ENCODE assay signal across 15 cellular contexts in the genomic region with DNA sequence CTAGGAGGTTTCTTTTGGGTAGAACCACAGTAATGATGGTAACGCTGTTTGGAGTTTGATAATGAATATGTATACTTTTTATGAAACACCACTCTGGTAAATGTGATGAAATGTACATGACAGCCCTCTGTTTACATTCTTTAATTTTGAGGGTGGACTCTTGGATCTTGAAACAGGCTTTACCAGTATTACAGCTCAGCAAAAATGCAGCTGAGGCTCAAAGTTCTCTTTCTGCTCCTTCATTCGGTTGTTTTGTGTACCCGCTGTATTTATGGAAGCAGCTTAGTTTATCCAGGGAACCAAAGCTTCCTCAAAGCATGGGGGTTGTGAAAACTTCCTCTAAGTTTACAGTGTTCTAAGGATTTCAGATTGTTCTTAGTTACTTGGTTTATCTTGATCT. TPM values are rescaled to one million over a fixed set of nuclear protein-coding genes. Genes with fewer than 3 reads are reported as not detected.
DNase-seq lines count a peak whose midpoint lies in the region; ATAC-seq, FAIRE-seq and TF ChIP-seq lines count a peak whose summit lies in the region.
"Had no signal": no experiment of that assay in that cellular context is flagged by ENCODE, and none has a peak within 500 bp of the region (broad histone marks: within the 10 kb centered on the region; RNA-seq: fewer than 3 reads in every experiment).

No MANE protein-coding gene starts in this region.

- WGBS in small intestine, 3 donors, result 16 to 34% (median 31%) methylated on average over 3 of the region's 3 CpGs

- DNase-seq in HL-60 (ENCODE audit: low read depth in 1 of 2, low spot score in 1 of 2) (no peak), adipocyte (ENCODE audit: low read depth) (peak; percentile 67), iris pigment epithelial cell (ENCODE audit: low read depth) (peak; percentile 63), small intestine (peak; percentile 80), iPS-NIHi7 (ENCODE audit: extremely low spot score) (no peak), GM19238 (ENCODE audit: insufficient read length, low spot score) (no peak)
- DNase-seq in activated T-cell treated with anti-CD3 and anti-CD28 coated beads, Interleukin-2, amount 50 U/mL, for 24 hours, result no peak
- DNase-seq: activated CD4-positive, alpha-beta T cell treated with anti-CD3 and anti-CD28 coated beads for 36 hours; activated gamma-delta T cell treated with Interleukin-2 at 50 U/mL for 16 hours; DMS79; glutamatergic neuron; NCI-H226; SHP77 treated with DMSO at 0.1 percent for 48 hours had no signal

- FAIRE-seq in small intestine (lab: Jason Lieb, UNC), result no peak

- peaks cover 43% of the 10 kb centered on the region for H3K4me1 Mint-ChIP-seq in activated T-cell treated with anti-CD3 and anti-CD28 coated beads, Interleukin-2, amount 50 U/mL, for 24 hours (ENCODE audit: low read depth)

- H3K27ac Mint-ChIP-seq in activated T-cell treated with anti-CD3 and anti-CD28 coated beads, Interleukin-2, amount 50 U/mL, for 24 hours, result no peak overlapping the region
- H3K27ac Mint-ChIP-seq: activated CD4-positive, alpha-beta T cell treated with anti-CD3 and anti-CD28 coated beads for 36 hours had no signal

- no peaks in the 10 kb centered on the region for H3K9me3 Mint-ChIP-seq in activated T-cell treated with anti-CD3 and anti-CD28 coated beads, Interleukin-2, amount 50 U/mL, for 24 hours

- H3K4me3 Mint-ChIP-seq in activated T-cell treated with anti-CD3 and anti-CD28 coated beads, Interleukin-2, amount 50 U/mL, for 24 hours, result no peak overlapping the region
- H3K4me3 Mint-ChIP-seq: activated CD4-positive, alpha-beta T cell treated with anti-CD3 and anti-CD28 coated beads for 36 hours had no signal

- no peak overlapping the region for H3K9ac ChIP-seq in adipocyte (ENCODE audit: low read length)

- H3K9me3 ChIP-seq in adipocyte (ENCODE audit: control insufficient read depth, low read length) (no peaks in the 10 kb centered on the region), small intestine (ENCODE audit: control insufficient read depth, low read depth) (no peaks in the 10 kb centered on the region)

- no peak for TF ChIP-seq CTCF in HL-60 (IDR thresholded peaks at IDR 0.05; ENCODE audit: insufficient read depth, low read length)

- peaks cover 56% of the 10 kb centered on the region for H3K36me3 Mint-ChIP-seq in activated T-cell treated with anti-CD3 and anti-CD28 coated beads, Interleukin-2, amount 50 U/mL, for 24 hours (ENCODE audit: low read depth)

- H3K36me3 ChIP-seq in adipocyte (ENCODE audit: control insufficient read depth, insufficient read depth, low read length, severe bottlenecking) (peaks cover 7% of the 10 kb centered on the region), small intestine (ENCODE audit: control insufficient read depth in 2 of 2, insufficient read depth in 2 of 2, low read length in 2 of 2) (no peaks in the 10 kb centered on the region)

- H3K4me1 ChIP-seq in adipocyte (ENCODE audit: control insufficient read depth, insufficient read depth, low read length) (peaks cover 26% of the 10 kb centered on the region), small intestine (ENCODE audit: control insufficient read depth in 2 of 2, insufficient read depth in 1 of 2, low read depth in 1 of 2, low read length in 1 of 2) (no peaks in the 10 kb centered on the region)

- no peak for ATAC-seq in HG03175 (IDR thresholded peaks at IDR 0.05; ENCODE audit: unreplicated experiment)
- ATAC-seq: activated CD4-positive, alpha-beta T cell treated with anti-CD3 and anti-CD28 coated beads for 36 hours had no signal

- H3K27me3 ChIP-seq in HL-60 (ENCODE audit: insufficient read depth, poor library complexity, severe bottlenecking), result no peaks in the 10 kb centered on the region
- H3K27me3 ChIP-seq in adipocyte (replicated peaks; ENCODE audit: control insufficient read depth, insufficient read depth, low read length), result no peaks in the 10 kb centered on the region
- H3K27me3 ChIP-seq in small intestine (ENCODE audit: control insufficient read depth in 2 of 2, insufficient read depth in 2 of 2, low read length in 2 of 2), result no peaks in the 10 kb centered on the region

- H3K27ac ChIP-seq in HL-60 (replicated peaks) (0 out of 2 replicates have a peak overlapping the region, but pooled peaks have one; percentile 4), small intestine (ENCODE audit: low read depth in 1 of 2, low read length in 1 of 2) (no peak overlapping the region)

- H3K4me3 ChIP-seq in HL-60 (replicated peaks; ENCODE audit: insufficient read depth, low read length) (no peak overlapping the region), adipocyte (ENCODE audit: low read length) (no peak overlapping the region), small intestine (ENCODE audit: low read depth in 1 of 2, low read length in 2 of 2) (no peak overlapping the region)
- H3K4me3 ChIP-seq: coronary artery had no signal

- no peaks in the 10 kb centered on the region for H3K27me3 Mint-ChIP-seq in activated T-cell treated with anti-CD3 and anti-CD28 coated beads, Interleukin-2, amount 50 U/mL, for 24 hours
- H3K27me3 Mint-ChIP-seq: activated CD4-positive, alpha-beta T cell treated with anti-CD3 and anti-CD28 coated beads for 36 hours had no signal

RNA-seq across cellular contexts. Expression of gene GAPVD1, which starts 11.1 kb away (rescaled TPM):
- 1 to 10 TPM; 4.6 to 7.7 (median 6.5) TPM for polyA plus RNA-seq in small intestine

RNA-seq across cellular contexts. Expression of gene HSPA5, which starts 31.6 kb away (rescaled TPM):
- polyA plus RNA-seq in small intestine, result 100 to 1,000 TPM in 1 of 3 donors, 10 to 100 TPM in 2; 35.8 to 209 (median 67.6) TPM

Comparison
In these comparisons a context has a peak if more than half of its experiments do, and no peak if none do; other contexts are left out.
1. DNase-seq: peak in adipocyte (single experiment), iris pigment epithelial cell (single experiment) and small intestine (single experiment); none in HL-60 (0 of 2), activated T-cell treated with anti-CD3 and anti-CD28 coated beads, Interleukin-2, amount 50 U/mL, for 24 hours (single experiment), iPS-NIHi7 (single experiment) and GM19238 (single experiment).